Comparison of ENCODE assay signal across 8 cellular contexts in genomic region chr9:21993893-21994525, GRCh38. TPM values are rescaled to one million over a fixed set of nuclear protein-coding genes. Genes with fewer than 3 reads are reported as not detected.
DNase-seq lines count a peak whose midpoint lies in the region; ATAC-seq, FAIRE-seq and TF ChIP-seq lines count a peak whose summit lies in the region.

CDKN2A (minus strand) TSS chr9:21994392.

- peak within 1 kb of the TSS; percentile 98 for H3K27ac Mint-ChIP-seq in stimulated activated naive B cell treated with anti-CD40 and anti-IgM and Interleukin-4, amounts not matched to agents 10 μg/mL and 1 μg/mL and 100 μg/mL, for 72 hours

- H3K36me3 ChIP-seq in SK-N-MC (ENCODE audit: insufficient read depth, low read length) (peaks cover 15% of the 10 kb centered on the region), GM12878 (ENCODE audit: control insufficient read depth in 2 of 2, insufficient read depth in 2 of 2, low read length in 1 of 2) (no peaks in the 10 kb centered on the region), keratinocyte (ENCODE audit: control insufficient read depth in 2 of 2, extremely low read depth in 1 of 2, insufficient read depth in 2 of 2, low read length in 2 of 2) (no peaks in the 10 kb centered on the region)

- H3K4me1 Mint-ChIP-seq in stimulated activated naive B cell treated with anti-CD40 and anti-IgM and Interleukin-4, amounts not matched to agents 10 μg/mL and 1 μg/mL and 100 μg/mL, for 72 hours: peaks cover 24 to 46% of the 10 kb centered on the region in 2 donors

- WGBS in GM12878 (ENCODE audit: insufficient coverage, insufficient replicate concordance, low lambda C conversion rate, missing lambda C conversion rate): 2% methylated on average over 47 of the region's 52 CpGs

- ATAC-seq in GM19467 (IDR thresholded peaks at IDR 0.05; ENCODE audit: unreplicated experiment) (peak; percentile 34), HG03558 (IDR thresholded peaks at IDR 0.05; ENCODE audit: extremely low read depth, unreplicated experiment) (peak; percentile 17), GM12878 (peak; percentile 78)
- peak; percentile 53 to 60 for ATAC-seq in stimulated activated naive B cell treated with anti-CD40 and anti-IgM and Interleukin-4, amounts not matched to agents 10 μg/mL and 1 μg/mL and 100 μg/mL, for 72 hours (replicated peaks)

- peaks cover 0 to 1% of the 10 kb centered on the region in 2 donors for H3K9me3 Mint-ChIP-seq in stimulated activated naive B cell treated with anti-CD40 and anti-IgM and Interleukin-4, amounts not matched to agents 10 μg/mL and 1 μg/mL and 100 μg/mL, for 72 hours

- peak; percentile 7 for FAIRE-seq in GM12878 (lab: Jason Lieb, UNC)
- no peak for FAIRE-seq in keratinocyte (lab: Jason Lieb, UNC)

- peak within 1 kb of the TSS; percentile 95 for H3K4me3 ChIP-seq in SK-N-MC
- peak within 1 kb of the TSS; percentile 89 for H3K4me3 ChIP-seq in GM12878
- H3K4me3 ChIP-seq in keratinocyte (ENCODE audit: control insufficient read depth in 2 of 3, extremely low read depth in 1 of 3, insufficient read depth in 2 of 3, low read depth in 1 of 3, low read length in 3 of 3): peak within 1 kb of the TSS; percentile 84 to 96 (median 91)

- peak within 1 kb of the TSS; percentile 93 to 97 for H3K4me3 Mint-ChIP-seq in stimulated activated naive B cell treated with anti-CD40 and anti-IgM and Interleukin-4, amounts not matched to agents 10 μg/mL and 1 μg/mL and 100 μg/mL, for 72 hours

- H4K20me1 ChIP-seq in GM12878 (ENCODE audit: control insufficient read depth, insufficient read depth): no peaks in the 10 kb centered on the region
- H4K20me1 ChIP-seq in keratinocyte (ENCODE audit: control insufficient read depth, extremely low read depth, insufficient read depth, low read length): no peaks in the 10 kb centered on the region

- DNase-seq in DMS79 treated with DMSO at 0.1 percent for 48 hours (lab: John Stamatoyannopoulos, UW) (peak; percentile 90), SK-N-MC (ENCODE audit: low read depth, low spot score) (no peak), GM12878 (ENCODE audit: low read depth, low spot score) (no peak), keratinocyte (ENCODE audit: low read depth, low spot score) (no peak), middle frontal gyrus (ENCODE audit: extremely low spot score, low spot score) (no peak)
- DNase-seq in stimulated activated naive B cell treated with anti-CD40 and anti-IgM and Interleukin-4, amounts not matched to agents 10 μg/mL and 1 μg/mL and 100 μg/mL, for 72 hours: peak; percentile 48

- RAD21 ChIA-PET in GM12878 (lab: Charles Lee; ENCODE audit: unreplicated experiment): interaction anchor here (1.0 to 1.9 kb wide), 3 partner anchors 15 to 181 kb away, joined by 3 to 6 read pairs (median 4); partner anchors contain the start of gene CDKN2B

- in situ Hi-C loops in GM12878 (cut with MboI): no loop called here

- H2AFZ ChIP-seq in GM12878 (ENCODE audit: control insufficient read depth, low read depth, low read length) (peak within 1 kb of the TSS; percentile 93), keratinocyte (ENCODE audit: control insufficient read depth, low read length) (peak within 1 kb of the TSS; percentile 100)

- no peaks in the 10 kb centered on the region for H3K9me3 ChIP-seq in SK-N-MC (ENCODE audit: low read depth, low read length)
- H3K9me3 ChIP-seq in GM12878 (replicated peaks; ENCODE audit: control insufficient read depth, insufficient read depth, low read length): peaks cover 6% of the 10 kb centered on the region; the same call in 2 of the 3 replicates
- H3K9me3 ChIP-seq in keratinocyte (ENCODE audit: control insufficient read depth, low read depth, low read length): no peaks in the 10 kb centered on the region

- CTCF ChIA-PET in GM12878 (lab: Yijun Ruan, JAX): interaction anchor here (1.0 to 7.9 kb wide), 4 partner anchors 14 to 250 kb away, joined by 4 to 54 read pairs (median 4); partner anchors contain the start of gene CDKN2B

- no peaks in the 10 kb centered on the region for H3K9me1 ChIP-seq in keratinocyte (ENCODE audit: control insufficient read depth, extremely low read depth, insufficient read depth, low read length)

- POLR2A ChIA-PET in GM12878 (lab: Charles Lee): no interaction called here

- peaks cover 16 to 18% of the 10 kb centered on the region in 2 donors for H3K27me3 Mint-ChIP-seq in stimulated activated naive B cell treated with anti-CD40 and anti-IgM and Interleukin-4, amounts not matched to agents 10 μg/mL and 1 μg/mL and 100 μg/mL, for 72 hours

- no peak for TF ChIP-seq EP300 in GM12878 (IDR thresholded peaks at IDR 0.05; ENCODE audit: borderline replicate concordance in 1 of 2, control insufficient read depth in 1 of 2, low read depth in 2 of 2, low read length in 2 of 2)

- SMC1A ChIA-PET in GM12878 (lab: Charles Lee; ENCODE audit: uncharacterized antibody, unreplicated experiment): interaction anchor here (1.1 to 1.4 kb wide), 2 partner anchors 9 to 110 kb away, joined by 3 to 4 read pairs; no protein-coding TSS in a partner anchor

- no peak for TF ChIP-seq RAD21 in GM12878 (IDR thresholded peaks at IDR 0.05; ENCODE audit: insufficient read depth, low read depth, low read length)

- peaks cover 13 to 15% of the 10 kb centered on the region in 2 donors for H3K36me3 Mint-ChIP-seq in stimulated activated naive B cell treated with anti-CD40 and anti-IgM and Interleukin-4, amounts not matched to agents 10 μg/mL and 1 μg/mL and 100 μg/mL, for 72 hours

- no TSS peak for BruUV-seq in GM12878 (replicated peaks; lab: Mats Ljungman, UMichigan)

- H3K27me3 ChIP-seq in GM12878 (replicated peaks in 1 of 2; ENCODE audit: control insufficient read depth in 2 of 2, insufficient read depth in 2 of 2, low read length in 1 of 2) (no peaks in the 10 kb centered on the region), keratinocyte (ENCODE audit: control insufficient read depth, extremely low read depth, insufficient read depth, low read length) (no peaks in the 10 kb centered on the region)

- dilution Hi-C loops in keratinocyte (cut with MboI; ENCODE audit: extremely low pct_ligation_motif_present, low sequenced_read_pairs): no loop called here

- H3K9ac ChIP-seq in SK-N-MC (ENCODE audit: insufficient read length): peak within 1 kb of the TSS; percentile 90
- H3K9ac ChIP-seq in GM12878 (ENCODE audit: control insufficient read depth, insufficient read depth, low read length): peak within 1 kb of the TSS; percentile 93
- peak within 1 kb of the TSS; percentile 92 for H3K9ac ChIP-seq in keratinocyte (ENCODE audit: control insufficient read depth, extremely low read depth, insufficient read depth, low read length)

- H3K79me2 ChIP-seq in GM12878 (ENCODE audit: control insufficient read depth, insufficient read depth, low read length) (peaks cover 34% of the 10 kb centered on the region), keratinocyte (ENCODE audit: control insufficient read depth, insufficient read depth, low read length) (peaks cover 30% of the 10 kb centered on the region)

- peak within 1 kb of the TSS; percentile 96 for H3K4me2 ChIP-seq in GM12878 (ENCODE audit: control insufficient read depth, insufficient read depth)
- H3K4me2 ChIP-seq in keratinocyte (ENCODE audit: control insufficient read depth, extremely low read depth, insufficient read depth, low read depth, low read length): peak within 1 kb of the TSS; percentile 82

- TF ChIP-seq CTCF in GM12878 (IDR thresholded peaks at IDR 0.05 in 2 of 3, conservative IDR thresholded peaks at IDR 0.05 in 1 of 3; ENCODE audit: control insufficient read depth in 2 of 3, extremely low read depth in 1 of 3, insufficient read depth in 1 of 3, low read depth in 3 of 3, low read length in 3 of 3): peak in 2 of 3 experiments; percentile 15 to 30; a peak in 1 of 6 replicates
- peak in 1 of 3 experiments; percentile 48 for TF ChIP-seq CTCF in keratinocyte (optimal IDR thresholded peaks at IDR 0.05 in 1 of 3, IDR thresholded peaks at IDR 0.05 in 1 of 3, conservative IDR thresholded peaks at IDR 0.05 in 1 of 3; ENCODE audit: extremely low read depth in 1 of 3, insufficient read depth in 2 of 3, low read length in 3 of 3)

- H3K27ac ChIP-seq in SK-N-MC (peak within 1 kb of the TSS; percentile 97), GM12878 (ENCODE audit: control insufficient read depth, insufficient read depth) (peak within 1 kb of the TSS; percentile 91), keratinocyte (ENCODE audit: control insufficient read depth, insufficient read depth, low read length) (peak within 1 kb of the TSS; percentile 88)

- intact Hi-C loops in GM12878 (cut with micrococcal nuclease; ENCODE audit: unreplicated experiment): loop anchor here (5.0 kb wide), 1 partner anchor 162 kb away; no protein-coding TSS in a partner anchor

- peak; percentile 86 for TF ChIP-seq POLR2A in GM12878 (IDR thresholded peaks at IDR 0.05; ENCODE audit: low read depth, low read length)

- H3K4me1 ChIP-seq in GM12878 (ENCODE audit: control insufficient read depth, insufficient read depth, low read length): peaks cover 4% of the 10 kb centered on the region; the same call in 1 of the 2 replicates
- peaks cover 26% of the 10 kb centered on the region for H3K4me1 ChIP-seq in keratinocyte (ENCODE audit: control insufficient read depth, extremely low read depth, insufficient read depth, low read length)

RNA-seq across cellular contexts. Expression of gene CDKN2A, which starts in this region (rescaled TPM):
- 4.5 and 7.0 TPM in 2 replicates for total RNA-seq in GM12878 (2013; cell fraction: nucleolus; rRNA removed)
- total RNA-seq in GM12878 (2014; rRNA removed): 29.0 and 34.5 TPM in 2 replicates
- total RNA-seq in GM12878 (2014; rRNA removed; fragmentation: Illumina TruSeq; extraction: Trizol): 5.6 and 6.1 TPM in 2 replicates
- 28.0 and 30.6 TPM in 2 replicates for total RNA-seq in GM12878 (2021)
- 3.2 TPM for polyA plus RNA-seq in GM12878 (2011; ENCODE audit: low read depth)
- polyA plus RNA-seq in GM12878 (2011; rRNA removed): 5.3 and 6.3 TPM in 2 replicates
- 10.1 and 22.5 TPM in 2 replicates for polyA plus RNA-seq in GM12878 (2011; cell fraction: cytosol; rRNA removed)
- polyA plus RNA-seq in GM12878 (2011; cell fraction: nucleus; rRNA removed): 13.3 and 21.0 TPM in 2 replicates
- polyA plus RNA-seq in GM12878 (2012): 20.0 and 21.9 TPM in 2 replicates
- polyA plus RNA-seq in GM12878 (2014; fragmentation: Illumina TruSeq; extraction: Trizol): 3.9 and 8.8 TPM in 2 replicates
- polyA plus RNA-seq in GM12878 (2014; fragmentation: Nextera tagmentation; extraction: Ambion mirVana): 1 to 10 TPM in 1 of 2 experiments, under 1 TPM in 1; 0.84 to 2.3 TPM
- polyA plus RNA-seq in GM12878 (2014; rRNA removed): 40.1 and 48.7 TPM in 2 replicates
- polyA plus RNA-seq in GM12878 (2016; fragmentation: Nextera tagmentation; extraction: Ambion mirVana): 10 to 100 TPM; 32.1 to 41.2 TPM
- polyA minus RNA-seq in GM12878 (2011; rRNA and poly(A)+ RNA removed): 2.9 and 3.0 TPM in 2 replicates
- polyA minus RNA-seq in GM12878 (2011; cell fraction: cytosol; rRNA and poly(A)+ RNA removed): 5.7 and 6.1 TPM in 2 replicates
- polyA minus RNA-seq in GM12878 (2011; cell fraction: nucleus; rRNA and poly(A)+ RNA removed): 4.4 and 11.1 TPM in 2 replicates
- 65.1 to 125 TPM (median 65.3 TPM) in 3 replicates for polyA plus RNA-seq in keratinocyte
- 6.5 TPM for polyA plus RNA-seq in keratinocyte (2011; ENCODE audit: low read depth)
- polyA plus RNA-seq in keratinocyte (2011; cell fraction: cytosol; rRNA removed): 80.4 and 163 TPM in 2 replicates
- polyA plus RNA-seq in keratinocyte (2011; cell fraction: nucleus; rRNA removed): 46.8 and 77.8 TPM in 2 replicates
- polyA plus RNA-seq in keratinocyte (2012; ENCODE audit: low replicate concordance): 48.9 and 98.0 TPM in 2 replicates
- 7.4 to 19.5 TPM (median 14.6 TPM) in 3 replicates for polyA minus RNA-seq in keratinocyte
- polyA minus RNA-seq in keratinocyte (2011; cell fraction: cytosol; rRNA and poly(A)+ RNA removed): 207 TPM
- 23.7 and 31.8 TPM in 2 replicates for polyA minus RNA-seq in keratinocyte (2011; cell fraction: nucleus; rRNA and poly(A)+ RNA removed)

Comparison
In these comparisons a context has a peak if more than half of its experiments do, and no peak if none do; other contexts are left out.
1. DNase-seq: peak in DMS79 treated with DMSO at 0.1 percent for 48 hours (single experiment) and stimulated activated naive B cell treated with anti-CD40 and anti-IgM and Interleukin-4, amounts not matched to agents 10 μg/mL and 1 μg/mL and 100 μg/mL, for 72 hours (single experiment); none in SK-N-MC (single experiment), GM12878 (single experiment), keratinocyte (single experiment) and middle frontal gyrus (single experiment).
2. ATAC-seq: peak in every context shown above with its lines; median percentile 78 in GM12878; 56 in stimulated activated naive B cell treated with anti-CD40 and anti-IgM and Interleukin-4, amounts not matched to agents 10 μg/mL and 1 μg/mL and 100 μg/mL, for 72 hours; 34 in GM19467; 17 in HG03558.
3. Peak in every context shown above with its lines, with median percentiles within 50 percentile points of each other: H3K27ac ChIP-seq, H3K4me3 ChIP-seq and H3K9ac ChIP-seq.